Comparison of ENCODE assay signal across 11 cellular contexts in genomic region chr11:76459299-76459698, GRCh38. TPM values are rescaled to one million over a fixed set of nuclear protein-coding genes. Genes with fewer than 3 reads are reported as not detected.
DNase-seq lines count a peak whose midpoint lies in the region; ATAC-seq, FAIRE-seq and TF ChIP-seq lines count a peak whose summit lies in the region.
"Had no signal": no experiment of that assay in that cellular context is flagged by ENCODE, and none has a peak within 500 bp of the region (broad histone marks: within the 10 kb centered on the region; RNA-seq: fewer than 3 reads in every experiment).

No MANE protein-coding gene starts in this region.

- TF ChIP-seq EP300 in A549 (IDR thresholded peaks at IDR 0.05) = no peak

- peak; percentile 30 to 41 for DNase-seq in A549 (ENCODE audit: low read depth in 1 of 2, low spot score in 1 of 2)
- peak; percentile 25 for DNase-seq in SKM-1 (lab: John Stamatoyannopoulos, UW; ENCODE audit: unreplicated experiment)
- DNase-seq in glutamatergic neuron = no peak
- no peak for DNase-seq in NK-92 (lab: John Stamatoyannopoulos, UW; ENCODE audit: unreplicated experiment)
- no peak for DNase-seq in NCI-H1436 treated with DMSO at 0.1 percent for 48 hours (lab: John Stamatoyannopoulos, UW)
- no peak for DNase-seq in stimulated activated CD4-positive, alpha-beta T cell treated with anti-CD3 and anti-CD28 coated beads, Interleukin-4, amount 100 ng/mL, for 4 hours
- DNase-seq: activated T-cell treated with anti-CD3 and anti-CD28 coated beads, Interleukin-2, amount 50 U/mL, for 72 hours had no signal

- no peaks in the 10 kb centered on the region for H3K4me1 Mint-ChIP-seq in glutamatergic neuron (ENCODE audit: low read depth, unreplicated experiment)

- no peak overlapping the region for H3K4me3 Mint-ChIP-seq in glutamatergic neuron (ENCODE audit: unreplicated experiment)
- H3K4me3 Mint-ChIP-seq: activated T-cell treated with anti-CD3 and anti-CD28 coated beads, Interleukin-2, amount 50 U/mL, for 72 hours had no signal

- CTCF ChIA-PET in A549 (lab: Yijun Ruan, JAX) = interaction anchor here (0.7 to 2.5 kb wide), 10 partner anchors 9 to 252 kb away, joined by 3 to 15 read pairs (median 4); partner anchors contain the start of gene GVQW3

- TF ChIP-seq POLR2A in A549 (IDR thresholded peaks at IDR 0.05; ENCODE audit: low read length) = no peak

- ATAC-seq in A549 = peak; percentile 24 to 70; a peak in 3 of 6 replicates
- ATAC-seq in HG02571 (IDR thresholded peaks at IDR 0.05; ENCODE audit: unreplicated experiment) = no peak
- ATAC-seq: activated T-cell treated with anti-CD3 and anti-CD28 coated beads, Interleukin-2, amount 50 U/mL, for 72 hours had no signal

- WGBS in A549 (ENCODE audit: missing lambda C conversion rate) = 51% methylated on average over 4 of the region's 4 CpGs

- no peaks in the 10 kb centered on the region for H3K9me3 ChIP-seq in A549
- H3K9me3 ChIP-seq: SJCRH30 had no signal

- no peaks in the 10 kb centered on the region for H3K27me3 Mint-ChIP-seq in glutamatergic neuron (ENCODE audit: unreplicated experiment)

- H3K4me3 ChIP-seq in A549 (no peak overlapping the region), GM12875 (ENCODE audit: low read depth, low read length) (no peak overlapping the region)
- H3K4me3 ChIP-seq: SJCRH30 had no signal

- POLR2A ChIA-PET in A549 (lab: Yijun Ruan, JAX) = no interaction called here

- no peak overlapping the region for H3K27ac Mint-ChIP-seq in glutamatergic neuron (ENCODE audit: unreplicated experiment)
- H3K27ac Mint-ChIP-seq: activated T-cell treated with anti-CD3 and anti-CD28 coated beads, Interleukin-2, amount 50 U/mL, for 72 hours had no signal

- peaks cover 5% of the 10 kb centered on the region for H3K36me3 Mint-ChIP-seq in glutamatergic neuron (ENCODE audit: unreplicated experiment)

- no peak overlapping the region for H3K27ac ChIP-seq in A549
- H3K27ac ChIP-seq: parathyroid adenoma, SJCRH30 had no signal

- TF ChIP-seq RAD21 in A549 (conservative IDR thresholded peaks at IDR 0.05 in 1 of 2, IDR thresholded peaks at IDR 0.05 in 1 of 2) = no peak

- no peaks in the 10 kb centered on the region for H3K9me3 Mint-ChIP-seq in glutamatergic neuron (ENCODE audit: unreplicated experiment)
- H3K9me3 Mint-ChIP-seq: activated T-cell treated with anti-CD3 and anti-CD28 coated beads, Interleukin-2, amount 50 U/mL, for 72 hours had no signal

- FAIRE-seq in A549 (lab: Jason Lieb, UNC) = no peak

- TF ChIP-seq CTCF in A549 (IDR thresholded peaks at IDR 0.05) (peak; percentile 33), GM12875 (IDR thresholded peaks at IDR 0.05; ENCODE audit: borderline replicate concordance, insufficient read depth, low read depth, low read length) (0 out of 2 replicates have a peak, but pooled peaks have one; percentile 10), glutamatergic neuron (IDR thresholded peaks at IDR 0.05; ENCODE audit: partially characterized antibody, unreplicated experiment) (peak; percentile 79)

- no peak overlapping the region for H3K4me2 ChIP-seq in A549

- H3K4me1 ChIP-seq in A549 = peaks cover 10% of the 10 kb centered on the region; the same call in 1 of the 3 replicates
- H3K4me1 ChIP-seq: parathyroid adenoma had no signal

TF ChIP-seq in A549, 52 proteins besides CTCF, POLR2A, EP300 and RAD21:
- TF ChIP-seq RARB (CRISPR knock-in tag; IDR thresholded peaks at IDR 0.05) = no peak
- TF ChIP-seq MAFK (IDR thresholded peaks at IDR 0.05; ENCODE audit: partially characterized antibody) = peak; percentile 18
- TF ChIP-seq FOSL2 (IDR thresholded peaks at IDR 0.05) = no peak
- no peak for TF ChIP-seq FOSL2 (CRISPR knock-in tag; IDR thresholded peaks at IDR 0.05)
- no peak for TF ChIP-seq RCOR1 (IDR thresholded peaks at IDR 0.05; ENCODE audit: low read depth, low read length)
- TF ChIP-seq FOXS1 (CRISPR knock-in tag; IDR thresholded peaks at IDR 0.05) = no peak

RNA-seq across cellular contexts. Expression of gene EMSY, which starts 14.5 kb away (rescaled TPM):
- polyA plus RNA-seq in A549 (2011; rRNA removed) = 23.0 and 23.6 TPM in 2 replicates
- 13.9 and 14.9 TPM in 2 replicates for polyA plus RNA-seq in A549 (2012; cell fraction: cytosol; rRNA removed)
- polyA plus RNA-seq in A549 (2012; cell fraction: nucleus; rRNA removed) = 24.2 and 29.7 TPM in 2 replicates
- 10.2 to 11.2 TPM (median 11.0 TPM) in 3 replicates for polyA plus RNA-seq in A549 (2017; fragmentation: RNase III; extraction: RNeasy Plus Mini Kit Qiagen cat#74134 plus additional on column Dnase treatment)
- 29.8 and 36.3 TPM in 2 replicates for polyA minus RNA-seq in A549 (2011; rRNA and poly(A)+ RNA removed)
- 31.4 TPM for total RNA-seq in glutamatergic neuron (ENCODE audit: unreplicated experiment)

Comparison
In these comparisons a context has a peak if more than half of its experiments do, and no peak if none do; other contexts are left out.
1. DNase-seq: peak in A549 (2 of 2) and SKM-1 (single experiment); none in glutamatergic neuron (single experiment), NK-92 (single experiment), NCI-H1436 treated with DMSO at 0.1 percent for 48 hours (single experiment) and stimulated activated CD4-positive, alpha-beta T cell treated with anti-CD3 and anti-CD28 coated beads, Interleukin-4, amount 100 ng/mL, for 4 hours (0 of 2).
2. CTCF ChIP-seq: peak in every context shown above with its lines; median percentile 79 in glutamatergic neuron; 33 in A549; 10 in GM12875.